29 cellular contexts compared by ENCODE assay signal in the genomic region with DNA sequence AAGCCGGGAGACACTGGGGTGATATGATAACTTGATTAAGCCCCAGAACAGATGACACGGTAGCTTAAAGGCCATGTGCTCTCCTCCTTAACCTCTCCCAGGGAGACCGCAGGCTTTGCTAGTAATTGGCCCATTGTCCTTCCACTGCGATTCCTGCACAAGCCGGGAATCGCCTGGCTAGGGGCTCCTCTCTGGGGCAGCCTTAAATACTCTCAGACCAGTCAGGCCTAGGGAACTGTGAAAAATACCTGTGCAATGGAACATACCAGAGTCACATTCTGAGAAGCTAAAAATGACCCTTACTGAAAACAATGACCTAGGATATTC. TPM values are rescaled to one million over a fixed set of nuclear protein-coding genes. Genes with fewer than 3 reads are reported as not detected.
A peak's percentile ranks its signal among the peaks of the same experiment; 100 is the strongest.
DNase-seq lines count a peak whose midpoint lies in the region; TF ChIP-seq lines count a peak whose summit lies in the region.
"Had no signal": no experiment of that assay in that cellular context is flagged by ENCODE, and none has a peak within 500 bp of the region (broad histone marks: within the 10 kb centered on the region; RNA-seq: fewer than 3 reads in every experiment).

No MANE protein-coding gene starts in this region.

- H3K4me3 ChIP-seq in iPS-15b (ENCODE audit: low read depth, low read length) = no peak overlapping the region
- H3K4me3 ChIP-seq: Peyer's patch, right lobe of liver, tibial nerve had no signal

- no peaks in the 10 kb centered on the region for H3K9me3 Mint-ChIP-seq in neural crest cell
- peaks cover 7% of the 10 kb centered on the region for H3K9me3 Mint-ChIP-seq in MCF 10A (ENCODE audit: unreplicated experiment)
- H3K9me3 Mint-ChIP-seq: activated CD8-positive, alpha-beta T cell treated with anti-CD3 and anti-CD28 coated beads for 36 hours had no signal

- DNase-seq in NCI-H82 (lab: John Stamatoyannopoulos, UW) (peak; percentile 70), NCI-H82 treated with DMSO at 0.1 percent for 48 hours (lab: John Stamatoyannopoulos, UW; ENCODE audit: unreplicated experiment) (no peak), neural crest cell (ENCODE audit: low read depth, low spot score) (no peak), OCI-M2 (lab: John Stamatoyannopoulos, UW; ENCODE audit: unreplicated experiment) (no peak), MCF 10A (ENCODE audit: unreplicated experiment) (no peak), HUDEP-2 (lab: John Stamatoyannopoulos, UW; ENCODE audit: unreplicated experiment in 76 of 76) (no peak)
- DNase-seq in stimulated activated CD4-positive, alpha-beta T cell treated with anti-CD3 and anti-CD28 coated beads, Interleukin-4, amount 100 ng/mL, for 24 hours = no peak
- DNase-seq: 8988T; activated CD4-positive, alpha-beta T cell treated with anti-CD3 and anti-CD28 coated beads for 36 hours; activated CD8-positive, alpha-beta memory T cell treated with anti-CD3 and anti-CD28 coated beads, Interleukin-2, amount 50 U/mL, for 48 hours; activated CD8-positive, alpha-beta T cell treated with anti-CD3 and anti-CD28 coated beads for 36 hours; activated naive CD4-positive, alpha-beta T cell treated with Interleukin-2 at 50 U/mL for 16 hours; C1 segment of cervical spinal cord; cortex of kidney; DMS53; NCI-H2029; NCI-H526; nephron progenitor cell; Peyer's patch; right lobe of liver; SHP77 treated with DMSO at 0.1 percent for 48 hours; stimulated activated CD4-positive, alpha-beta T cell treated with anti-CD3 and anti-CD28 coated beads, Interleukin-4, amount 100 ng/mL, for 1 hour had no signal

- TF ChIP-seq CTCF in neural crest cell (conservative IDR thresholded peaks at IDR 0.05) (no peak), MCF 10A (IDR thresholded peaks at IDR 0.05; ENCODE audit: unreplicated experiment) (no peak)

- BruUV-seq in MCF 10A (replicated peaks; lab: Mats Ljungman, UMichigan) = no TSS peak

- intact Hi-C loops in MCF 10A (cut with micrococcal nuclease) = no loop called here

- H3K27ac Mint-ChIP-seq in neural crest cell (ENCODE audit: unreplicated experiment) (no peak overlapping the region), MCF 10A (ENCODE audit: low read depth, unreplicated experiment) (no peak overlapping the region)
- H3K27ac Mint-ChIP-seq: activated CD4-positive, alpha-beta T cell treated with anti-CD3 and anti-CD28 coated beads for 36 hours; activated CD8-positive, alpha-beta T cell treated with anti-CD3 and anti-CD28 coated beads for 36 hours; activated T-helper 1 cell treated with anti-CD3 and anti-CD28 coated beads, Interleukin-12 subunit alpha, Interleukin-12 subunit beta, Interleukin-2, Interleukin-4 antibody, amounts not matched to agents 30 ng/mL and 10 ng/mL and 1 ng/mL, durations not matched to agents 14 hours and 24 hours and 36 hours had no signal

- POLR2A ChIA-PET in MCF 10A (lab: Yijun Ruan, JAX) = no interaction called here

- no peaks in the 10 kb centered on the region for H3K36me3 ChIP-seq in iPS-15b (ENCODE audit: control insufficient read depth, insufficient read depth, low read length)
- H3K36me3 ChIP-seq: Peyer's patch, right lobe of liver, tibial nerve had no signal

- H3K9me3 ChIP-seq in iPS-15b (ENCODE audit: control insufficient read depth, insufficient read depth, low read length) = no peaks in the 10 kb centered on the region
- H3K9me3 ChIP-seq: Peyer's patch, right lobe of liver had no signal

- peaks cover 40% of the 10 kb centered on the region for H3K27me3 Mint-ChIP-seq in neural crest cell (ENCODE audit: low read depth)
- H3K27me3 Mint-ChIP-seq in MCF 10A (ENCODE audit: insufficient read depth, unreplicated experiment) = no peaks in the 10 kb centered on the region

- peaks cover 15% of the 10 kb centered on the region for H3K4me1 ChIP-seq in iPS-15b (ENCODE audit: control insufficient read depth, insufficient read depth, low read length)

- H3K36me3 Mint-ChIP-seq in neural crest cell (ENCODE audit: low read depth) (peaks cover 2% of the 10 kb centered on the region), MCF 10A (ENCODE audit: insufficient read depth, unreplicated experiment) (peaks cover 9% of the 10 kb centered on the region)

- H3K4me1 Mint-ChIP-seq in neural crest cell (peaks cover 29% of the 10 kb centered on the region), MCF 10A (ENCODE audit: insufficient read depth, unreplicated experiment) (no peaks in the 10 kb centered on the region)

- H3K9ac ChIP-seq in iPS-15b (ENCODE audit: low read depth, low read length) = peak overlapping the region; percentile 1

- CTCF ChIA-PET in MCF 10A (lab: Yijun Ruan, JAX) = interaction anchor here (0.7 to 2.0 kb wide), 3 partner anchors 9 to 514 kb away, joined by 3 to 7 read pairs (median 6); no protein-coding TSS in a partner anchor

- peaks cover 7% of the 10 kb centered on the region for H3K27me3 ChIP-seq in iPS-15b (ENCODE audit: control insufficient read depth, insufficient read depth, low read length)
- H3K27me3 ChIP-seq: Peyer's patch, right lobe of liver, tibial nerve had no signal

- H3K4me3 Mint-ChIP-seq in neural crest cell (peak overlapping the region; percentile 19), MCF 10A (ENCODE audit: unreplicated experiment) (no peak overlapping the region)
- H3K4me3 Mint-ChIP-seq: activated CD4-positive, alpha-beta T cell treated with anti-CD3 and anti-CD28 coated beads for 36 hours; activated CD8-positive, alpha-beta T cell treated with anti-CD3 and anti-CD28 coated beads for 36 hours; activated T-helper 1 cell treated with anti-CD3 and anti-CD28 coated beads, Interleukin-12 subunit alpha, Interleukin-12 subunit beta, Interleukin-2, Interleukin-4 antibody, amounts not matched to agents 30 ng/mL and 10 ng/mL and 1 ng/mL, durations not matched to agents 14 hours and 24 hours and 36 hours; nephron progenitor cell had no signal

RNA-seq across cellular contexts. Expression of a gene that starts 56.3 kb away (rescaled TPM):
- total RNA-seq in neural crest cell (not detected in 2 replicates), MCF 10A (2022) (not detected in 2 replicates)
- total RNA-seq: activated CD4-positive, alpha-beta T cell treated with anti-CD3 and anti-CD28 coated beads for 36 hours; activated CD8-positive, alpha-beta T cell treated with anti-CD3 and anti-CD28 coated beads for 36 hours; activated T-helper 1 cell treated with anti-CD3 and anti-CD28 coated beads, Interleukin-12 subunit alpha, Interleukin-12 subunit beta, Interleukin-2, Interleukin-4 antibody, amounts not matched to agents 30 ng/mL and 10 ng/mL and 1 ng/mL, durations not matched to agents 14 hours and 24 hours and 36 hours; esophagus mucosa; fibroblast of villous mesenchyme; G401; HT1080; Peyer's patch; tibial nerve had no signal
